ENCODE assay signal across 23 cellular contexts in genomic region chr16:20933589-20933988, GRCh38.
"Had no signal": no experiment of that assay in that cellular context is flagged by ENCODE, and none has a peak within 500 bp of the region (broad histone marks: within the 10 kb centered on the region; RNA-seq: fewer than 3 reads in every experiment).

No MANE protein-coding gene starts in this region.

- H3K27me3 ChIP-seq: ovary, right atrium auricular region, stomach, testis, thyroid gland, transverse colon, upper lobe of left lung, vagina had no signal

- H3K9me3 ChIP-seq: left ventricle myocardium inferior, mucosa of descending colon, ovary, right atrium auricular region, stomach, testis, thyroid gland, transverse colon, upper lobe of left lung, vagina had no signal

- DNase-seq: islet precursor cell; left ventricle myocardium inferior; midbrain; mucosa of descending colon; naive thymus-derived CD4-positive, alpha-beta T cell; ovary; stimulated activated CD4-positive, alpha-beta T cell treated with anti-CD3 and anti-CD28 coated beads, Interleukin-12 subunit alpha, Interleukin-12 subunit beta, amount 100 ng/mL, for 4 hours; stimulated activated CD4-positive, alpha-beta T cell treated with anti-CD3 and anti-CD28 coated beads, Interleukin-15, amount 100 ng/mL, for 24 hours; stimulated activated CD4-positive, alpha-beta T cell treated with anti-CD3 and anti-CD28 coated beads, Interleukin-2, amount 100 ng/mL, for 24 hours; stimulated activated CD4-positive, alpha-beta T cell treated with anti-CD3 and anti-CD28 coated beads, Interleukin-4, amount 100 ng/mL, for 1 hour; stimulated activated naive B cell treated with anti-CD40 and anti-IgM and Interleukin-4, amounts not matched to agents 10 μg/mL and 1 μg/mL and 100 μg/mL, for 72 hours; stimulated activated naive CD8-positive, alpha-beta T cell treated with anti-CD3 and anti-CD28 coated beads, Interleukin-15, Interleukin-2, amounts not matched to agents 100 U/mL and 50 U/mL, for 24 hours; stomach; testis; thyroid gland; transverse colon; upper lobe of left lung had no signal

- H3K36me3 ChIP-seq: left ventricle myocardium inferior, ovary, right atrium auricular region, stomach, thyroid gland, transverse colon, upper lobe of left lung, vagina had no signal

- H3K4me3 ChIP-seq: left ventricle myocardium inferior, lung, mucosa of descending colon, ovary, right atrium auricular region, skin epidermis, stomach, testis, thyroid gland, transverse colon, upper lobe of left lung, vagina had no signal

- ATAC-seq: mucosa of descending colon; naive thymus-derived CD4-positive, alpha-beta T cell; natural killer cell treated with Interleukin-12 subunit alpha and Interleukin-12 subunit beta and Interleukin-15 and Interleukin-18, amount 100 ng/mL, for 72 hours; sciatic nerve; stimulated activated naive B cell treated with anti-CD40 and anti-IgM and Interleukin-4, amounts not matched to agents 10 μg/mL and 1 μg/mL and 100 μg/mL, for 72 hours; stimulated activated naive CD8-positive, alpha-beta T cell treated with anti-CD3 and anti-CD28 coated beads, Interleukin-15, Interleukin-2, amounts not matched to agents 100 U/mL and 50 U/mL, for 24 hours had no signal

- H3K27ac ChIP-seq: left ventricle myocardium inferior, ovary, right atrium auricular region, skin epidermis, stomach, testis, thyroid gland, transverse colon, upper lobe of left lung, vagina had no signal

- H3K4me1 ChIP-seq: testis, thyroid gland, upper lobe of left lung, vagina had no signal
